ENCODE assay signal across 17 cellular contexts in the genomic region with DNA sequence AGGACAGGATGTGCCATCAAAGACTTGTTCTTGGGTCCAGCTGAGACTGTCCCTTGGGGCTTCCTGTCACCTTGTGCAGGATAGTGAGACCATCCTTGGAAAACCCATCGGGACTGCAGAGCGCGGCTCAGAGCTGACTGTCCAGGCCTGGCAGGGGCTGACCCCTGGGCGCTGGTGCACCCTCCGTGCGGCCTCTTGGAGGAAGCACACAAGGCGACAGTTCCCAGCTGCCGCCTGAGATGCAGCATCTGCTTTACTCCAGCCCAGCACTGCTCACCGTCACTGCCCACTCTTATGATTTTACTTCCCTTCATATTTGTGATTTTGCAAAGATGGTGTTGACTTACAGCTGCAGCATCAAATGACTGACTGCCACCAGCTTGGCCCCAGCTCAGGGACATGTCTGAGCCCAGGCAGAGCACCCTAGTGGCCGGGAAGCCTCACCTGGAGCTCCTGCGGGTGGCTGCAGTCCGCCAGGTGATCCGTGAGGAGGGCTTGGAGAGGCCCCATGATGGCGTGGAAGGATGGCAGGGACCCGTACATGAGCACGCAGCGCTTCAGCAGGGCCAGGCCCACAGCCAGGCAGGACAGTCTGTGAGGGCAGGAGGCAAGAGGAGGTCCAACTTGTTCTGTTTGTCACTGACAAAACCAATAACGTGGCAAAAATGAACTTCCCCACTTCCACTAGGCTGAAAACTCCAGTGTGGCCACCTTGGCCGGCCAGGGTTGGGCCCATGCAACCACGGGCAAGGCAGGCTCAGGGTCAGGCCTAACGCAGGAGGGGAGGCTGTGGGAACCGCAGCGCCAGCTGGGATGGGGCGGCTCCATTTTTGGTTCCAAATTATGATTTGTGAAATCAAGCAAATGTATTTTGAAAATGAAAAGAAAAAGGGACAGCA. TPM values are rescaled to one million over a fixed set of nuclear protein-coding genes. Genes with fewer than 3 reads are reported as not detected.
DNase-seq lines count a peak whose midpoint lies in the region; ATAC-seq lines count a peak whose summit lies in the region.
"Had no signal": no experiment of that assay in that cellular context is flagged by ENCODE, and none has a peak within 500 bp of the region (broad histone marks: within the 10 kb centered on the region; RNA-seq: fewer than 3 reads in every experiment).

No MANE protein-coding gene starts in this region.

- H3K36me3 Mint-ChIP-seq in activated T-cell treated with anti-CD3 and anti-CD28 coated beads, Interleukin-2, amount 50 U/mL, for 24 hours (ENCODE audit: low read depth), result peaks cover 99% of the 10 kb centered on the region
- peaks cover 65% of the 10 kb centered on the region for H3K36me3 Mint-ChIP-seq in activated T-cell treated with anti-CD3 and anti-CD28 coated beads, Interleukin-2, amount 50 U/mL, for 4 hours (ENCODE audit: insufficient read depth)
- peaks cover 10% of the 10 kb centered on the region for H3K36me3 Mint-ChIP-seq in T-helper 17 cell (ENCODE audit: low read depth)
- H3K36me3 Mint-ChIP-seq in effector memory CD8-positive, alpha-beta T cell (ENCODE audit: insufficient read depth), result peaks cover 91% of the 10 kb centered on the region
- peaks cover 100% of the 10 kb centered on the region for H3K36me3 Mint-ChIP-seq in stimulated activated effector memory CD8-positive, alpha-beta T cell treated with anti-CD3 and anti-CD28 coated beads, Interleukin-12 subunit alpha, Interleukin-12 subunit beta, amount 100 ng/mL, for 72 hours

- peak overlapping the region; percentile 91 for H3K27ac Mint-ChIP-seq in activated T-cell treated with anti-CD3 and anti-CD28 coated beads, Interleukin-2, amount 50 U/mL, for 24 hours
- H3K27ac Mint-ChIP-seq in T-helper 17 cell, result peak overlapping the region; percentile 92
- peak overlapping the region; percentile 59 to 97 for H3K27ac Mint-ChIP-seq in effector memory CD8-positive, alpha-beta T cell
- H3K27ac Mint-ChIP-seq in stimulated activated effector memory CD8-positive, alpha-beta T cell treated with anti-CD3 and anti-CD28 coated beads, Interleukin-12 subunit alpha, Interleukin-12 subunit beta, amount 100 ng/mL, for 72 hours, result peak overlapping the region; percentile 93

- peak; percentile 38 for DNase-seq in activated T-cell treated with anti-CD3 and anti-CD28 coated beads, Interleukin-2, amount 50 U/mL, for 24 hours
- no peak for DNase-seq in activated T-cell treated with anti-CD3 and anti-CD28 coated beads, Interleukin-2, amount 50 U/mL, for 4 hours
- DNase-seq in T-helper 17 cell (no peak), HPDE6-E6E7 (ENCODE audit: extremely low spot score) (no peak), NCI-H2196 treated with DMSO at 0.1 percent for 48 hours (lab: John Stamatoyannopoulos, UW; ENCODE audit: unreplicated experiment) (no peak), NCI-H2107 treated with DMSO at 0.1 percent for 48 hours (lab: John Stamatoyannopoulos, UW; ENCODE audit: unreplicated experiment) (no peak)
- DNase-seq in effector memory CD8-positive, alpha-beta T cell, result no peak
- DNase-seq in stimulated activated effector memory CD8-positive, alpha-beta T cell treated with anti-CD3 and anti-CD28 coated beads, Interleukin-12 subunit alpha, Interleukin-12 subunit beta, amount 100 ng/mL, for 72 hours (ENCODE audit: low spot score in 2 of 2), result no peak
- DNase-seq: cortex of kidney; DND-41; HCEC 1CT; kidney; NCI-H1092 treated with DMSO at 0.1 percent for 48 hours; SK-N-SH; stimulated activated CD4-positive, alpha-beta T cell treated with anti-CD3 and anti-CD28 coated beads, Interleukin-12 subunit alpha, Interleukin-12 subunit beta, amount 100 ng/mL, for 4 hours had no signal

- H3K4me1 Mint-ChIP-seq in activated T-cell treated with anti-CD3 and anti-CD28 coated beads, Interleukin-2, amount 50 U/mL, for 24 hours (ENCODE audit: low read depth), result peaks cover 74% of the 10 kb centered on the region
- H3K4me1 Mint-ChIP-seq in activated T-cell treated with anti-CD3 and anti-CD28 coated beads, Interleukin-2, amount 50 U/mL, for 4 hours (ENCODE audit: low read depth), result peaks cover 33% of the 10 kb centered on the region
- peaks cover 24% of the 10 kb centered on the region for H3K4me1 Mint-ChIP-seq in T-helper 17 cell
- peaks cover 33 to 37% of the 10 kb centered on the region in 2 donors for H3K4me1 Mint-ChIP-seq in effector memory CD8-positive, alpha-beta T cell (ENCODE audit: low read depth in 2 of 2)
- H3K4me1 Mint-ChIP-seq in stimulated activated effector memory CD8-positive, alpha-beta T cell treated with anti-CD3 and anti-CD28 coated beads, Interleukin-12 subunit alpha, Interleukin-12 subunit beta, amount 100 ng/mL, for 72 hours, result peaks cover 75% of the 10 kb centered on the region

- no peak for ATAC-seq in activated T-cell treated with anti-CD3 and anti-CD28 coated beads, Interleukin-2, amount 50 U/mL, for 4 hours
- no peak for ATAC-seq in T-helper 17 cell
- ATAC-seq in effector memory CD8-positive, alpha-beta T cell (replicated peaks), result no peak
- no peak for ATAC-seq in stimulated activated effector memory CD8-positive, alpha-beta T cell treated with anti-CD3 and anti-CD28 coated beads, Interleukin-12 subunit alpha, Interleukin-12 subunit beta, amount 100 ng/mL, for 72 hours
- ATAC-seq: esophagus mucosa had no signal

- no peaks in the 10 kb centered on the region for H3K27me3 Mint-ChIP-seq in activated T-cell treated with anti-CD3 and anti-CD28 coated beads, Interleukin-2, amount 50 U/mL, for 24 hours
- no peaks in the 10 kb centered on the region for H3K27me3 Mint-ChIP-seq in activated T-cell treated with anti-CD3 and anti-CD28 coated beads, Interleukin-2, amount 50 U/mL, for 4 hours (ENCODE audit: low read depth)
- no peaks in the 10 kb centered on the region for H3K27me3 Mint-ChIP-seq in T-helper 17 cell
- no peaks in the 10 kb centered on the region for H3K27me3 Mint-ChIP-seq in effector memory CD8-positive, alpha-beta T cell

- no peaks in the 10 kb centered on the region for H3K9me3 ChIP-seq in T-helper 17 cell (ENCODE audit: control insufficient read depth, low read length, poor library complexity, severe bottlenecking)
- H3K9me3 ChIP-seq: ascending aorta, SK-N-SH had no signal

- no peaks in the 10 kb centered on the region for H3K9me3 Mint-ChIP-seq in activated T-cell treated with anti-CD3 and anti-CD28 coated beads, Interleukin-2, amount 50 U/mL, for 24 hours
- no peaks in the 10 kb centered on the region for H3K9me3 Mint-ChIP-seq in activated T-cell treated with anti-CD3 and anti-CD28 coated beads, Interleukin-2, amount 50 U/mL, for 4 hours
- H3K9me3 Mint-ChIP-seq in effector memory CD8-positive, alpha-beta T cell, result no peaks in the 10 kb centered on the region
- H3K9me3 Mint-ChIP-seq in stimulated activated effector memory CD8-positive, alpha-beta T cell treated with anti-CD3 and anti-CD28 coated beads, Interleukin-12 subunit alpha, Interleukin-12 subunit beta, amount 100 ng/mL, for 72 hours, result peaks cover 2% of the 10 kb centered on the region

- H3K4me3 Mint-ChIP-seq in activated T-cell treated with anti-CD3 and anti-CD28 coated beads, Interleukin-2, amount 50 U/mL, for 24 hours, result no peak overlapping the region
- H3K4me3 Mint-ChIP-seq in activated T-cell treated with anti-CD3 and anti-CD28 coated beads, Interleukin-2, amount 50 U/mL, for 4 hours, result no peak overlapping the region
- no peak overlapping the region for H3K4me3 Mint-ChIP-seq in T-helper 17 cell
- H3K4me3 Mint-ChIP-seq in effector memory CD8-positive, alpha-beta T cell, result peak overlapping the region in 1 of 2 donors; percentile 79
- peak overlapping the region; percentile 65 for H3K4me3 Mint-ChIP-seq in stimulated activated effector memory CD8-positive, alpha-beta T cell treated with anti-CD3 and anti-CD28 coated beads, Interleukin-12 subunit alpha, Interleukin-12 subunit beta, amount 100 ng/mL, for 72 hours

RNA-seq across cellular contexts. Expression of a gene that starts 21.8 kb away (rescaled TPM):
- 100 to 1,000 TPM; 165 to 187 (median 179) TPM for total RNA-seq in activated T-cell treated with anti-CD3 and anti-CD28 coated beads, Interleukin-2, amount 50 U/mL, for 4 hours
- 10 to 100 TPM; 32.8 to 34.0 TPM for total RNA-seq in T-helper 17 cell

RNA-seq across cellular contexts. Expression of a gene that starts 22.0 kb away (rescaled TPM):
- total RNA-seq in activated T-cell treated with anti-CD3 and anti-CD28 coated beads, Interleukin-2, amount 50 U/mL, for 4 hours, result 1 to 10 TPM; 2.7 to 3.0 (median 2.9) TPM
- total RNA-seq in T-helper 17 cell, result 1 to 10 TPM; 1.7 to 3.6 TPM

Comparison
In these comparisons a context has a peak if more than half of its experiments do, and no peak if none do; other contexts are left out.
1. RNA of a gene that starts 21.8 kb away (total RNA-seq): 165 to 187 TPM in activated T-cell treated with anti-CD3 and anti-CD28 coated beads, Interleukin-2, amount 50 U/mL, for 4 hours; 32.8 to 34.0 TPM in T-helper 17 cell; every median in the first group is over 4 times any median in the second.
2. Peak in every context shown above with its lines, with median percentiles within 50 percentile points of each other: H3K27ac Mint-ChIP-seq.